12 cellular contexts compared by ENCODE assay signal in genomic region chr4:128858875-128859696, GRCh38. TPM values are rescaled to one million over a fixed set of nuclear protein-coding genes. Genes with fewer than 3 reads are reported as not detected.
DNase-seq lines count a peak whose midpoint lies in the region; ATAC-seq and TF ChIP-seq lines count a peak whose summit lies in the region.
"Had no signal": no experiment of that assay in that cellular context is flagged by ENCODE, and none has a peak within 500 bp of the region (broad histone marks: within the 10 kb centered on the region; RNA-seq: fewer than 3 reads in every experiment).

No MANE protein-coding gene starts in this region.

- peaks cover 8% of the 10 kb centered on the region for H3K79me2 ChIP-seq in OCI-LY3 (ENCODE audit: low read length)
- H3K79me2 ChIP-seq: parathyroid adenoma had no signal

- no peaks in the 10 kb centered on the region for H3K27me3 ChIP-seq in CD4-positive, alpha-beta memory T cell (ENCODE audit: insufficient read depth, low read length)
- H3K27me3 ChIP-seq in OCI-LY3 (ENCODE audit: low read depth, low read length) = no peaks in the 10 kb centered on the region
- H3K27me3 ChIP-seq: colonic mucosa had no signal

- peak overlapping the region; percentile 12; the same call in 1 of the 2 replicates for H3K4me2 ChIP-seq in OCI-LY3 (ENCODE audit: low read length)

- H3K9me3 ChIP-seq in CD4-positive, alpha-beta memory T cell (ENCODE audit: control insufficient read depth in 1 of 2, low read length in 2 of 2) = no peaks in the 10 kb centered on the region
- H3K9me3 ChIP-seq in OCI-LY3 (ENCODE audit: insufficient read depth, low read length) = no peaks in the 10 kb centered on the region
- H3K9me3 ChIP-seq: colonic mucosa had no signal

- peaks cover 35% of the 10 kb centered on the region for H3K36me3 ChIP-seq in CD4-positive, alpha-beta memory T cell (ENCODE audit: insufficient read depth, low read length)
- peaks cover 65% of the 10 kb centered on the region for H3K36me3 ChIP-seq in OCI-LY3 (replicated peaks; ENCODE audit: low read depth, low read length)
- H3K36me3 ChIP-seq: colonic mucosa had no signal

- H3K27me3 Mint-ChIP-seq in CD4-positive, alpha-beta memory T cell = no peaks in the 10 kb centered on the region
- no peaks in the 10 kb centered on the region for H3K27me3 Mint-ChIP-seq in osteocyte (ENCODE audit: unreplicated experiment)
- H3K27me3 Mint-ChIP-seq in activated T-helper 2 cell treated with anti-CD3 and anti-CD28 coated beads, Interferon-gamma antibody, Interleukin-2, Interleukin-4, amounts not matched to agents 10 μg/mL and 5 μg/mL and 100 μg/mL, durations not matched to agents 14 hours and 24 hours and 36 hours (ENCODE audit: low read depth) = no peaks in the 10 kb centered on the region

- CTCF ChIA-PET in CD4-positive, alpha-beta memory T cell (lab: Charles Lee; ENCODE audit: partially characterized antibody) = no interaction called here

- intact Hi-C loops in CD4-positive, alpha-beta memory T cell (cut with micrococcal nuclease) = no loop called here
- intact Hi-C loops in activated T-helper 2 cell treated with anti-CD3 and anti-CD28 coated beads, Interferon-gamma antibody, Interleukin-2, Interleukin-4, amounts not matched to agents 10 μg/mL and 5 μg/mL and 100 μg/mL, durations not matched to agents 14 hours and 24 hours and 36 hours (cut with micrococcal nuclease) = no loop called here

- peaks cover 39% of the 10 kb centered on the region for H3K4me1 ChIP-seq in CD4-positive, alpha-beta memory T cell (ENCODE audit: insufficient read depth, low read length)
- H3K4me1 ChIP-seq in OCI-LY3 (ENCODE audit: low read length) = peaks cover 50% of the 10 kb centered on the region
- H3K4me1 ChIP-seq: colonic mucosa, parathyroid adenoma had no signal

- ATAC-seq in GM21576 (IDR thresholded peaks at IDR 0.05; ENCODE audit: unreplicated experiment) = no peak

- H3K27ac Mint-ChIP-seq in CD4-positive, alpha-beta memory T cell = peak overlapping the region in 5 of 7 donors; percentile 11 to 85 (median 67)
- no peak overlapping the region for H3K27ac Mint-ChIP-seq in osteocyte (ENCODE audit: unreplicated experiment)
- H3K27ac Mint-ChIP-seq in activated T-helper 2 cell treated with anti-CD3 and anti-CD28 coated beads, Interferon-gamma antibody, Interleukin-2, Interleukin-4, amounts not matched to agents 10 μg/mL and 5 μg/mL and 100 μg/mL, durations not matched to agents 14 hours and 24 hours and 36 hours = no peak overlapping the region

- DNase-seq in CD4-positive, alpha-beta memory T cell = no peak
- peak; percentile 36 for DNase-seq in fibroblast of gingiva (ENCODE audit: low read depth)
- DNase-seq in non-pigmented ciliary epithelial cell (ENCODE audit: low read depth) = peak; percentile 34
- DNase-seq in osteocyte (ENCODE audit: extremely low spot score, unreplicated experiment) = no peak
- no peak for DNase-seq in NK-92 treated with Interleukin-12 subunit alpha and Interleukin-12 subunit beta, amount 100 ng/mL, for 24 hours (lab: John Stamatoyannopoulos, UW)
- no peak for DNase-seq in activated T-helper 2 cell treated with anti-CD3 and anti-CD28 coated beads, Interferon-gamma antibody, Interleukin-2, Interleukin-4, amounts not matched to agents 10 μg/mL and 5 μg/mL and 100 μg/mL, durations not matched to agents 14 hours and 24 hours and 36 hours (ENCODE audit: low spot score)
- DNase-seq: colonic mucosa, DND-41, NCI-H2081 treated with DMSO at 0.1 percent for 48 hours had no signal

- no peak overlapping the region for H3K27ac ChIP-seq in CD4-positive, alpha-beta memory T cell (ENCODE audit: low read depth, low read length)
- H3K27ac ChIP-seq in OCI-LY3 (ENCODE audit: low read length) = 0 out of 2 replicates have a peak overlapping the region, but pooled peaks have one; percentile 17
- H3K27ac ChIP-seq: parathyroid adenoma had no signal

- H3K4me3 ChIP-seq in CD4-positive, alpha-beta memory T cell (ENCODE audit: low read length in 2 of 2) = no peak overlapping the region
- H3K4me3 ChIP-seq in OCI-LY3 (ENCODE audit: low read length) = no peak overlapping the region
- H3K4me3 ChIP-seq: colonic mucosa had no signal

- POLR2A ChIA-PET in CD4-positive, alpha-beta memory T cell (lab: Charles Lee; ENCODE audit: partially characterized antibody) = no interaction called here

- H2AFZ ChIP-seq in OCI-LY3 (ENCODE audit: low read depth, low read length) = no peak overlapping the region
- H2AFZ ChIP-seq: parathyroid adenoma had no signal

- H3K9ac ChIP-seq in OCI-LY3 (ENCODE audit: low read length) = no peak overlapping the region
- H3K9ac ChIP-seq: parathyroid adenoma had no signal

- peaks cover 64 to 85% of the 10 kb centered on the region in 2 donors for H3K36me3 Mint-ChIP-seq in CD4-positive, alpha-beta memory T cell
- H3K36me3 Mint-ChIP-seq in osteocyte (ENCODE audit: unreplicated experiment) = peaks cover 30% of the 10 kb centered on the region
- H3K36me3 Mint-ChIP-seq in activated T-helper 2 cell treated with anti-CD3 and anti-CD28 coated beads, Interferon-gamma antibody, Interleukin-2, Interleukin-4, amounts not matched to agents 10 μg/mL and 5 μg/mL and 100 μg/mL, durations not matched to agents 14 hours and 24 hours and 36 hours (ENCODE audit: low read depth) = peaks cover 86% of the 10 kb centered on the region

- TF ChIP-seq CTCF in OCI-LY3 (IDR thresholded peaks at IDR 0.05; ENCODE audit: low read depth, low read length) (no peak), osteocyte (IDR thresholded peaks at IDR 0.05) (no peak)

- H3K9me3 Mint-ChIP-seq in CD4-positive, alpha-beta memory T cell = peaks cover 0 to 2% (median 0%) of the 10 kb centered on the region in 8 donors
- H3K9me3 Mint-ChIP-seq in osteocyte (ENCODE audit: unreplicated experiment) = no peaks in the 10 kb centered on the region
- H3K9me3 Mint-ChIP-seq in activated T-helper 2 cell treated with anti-CD3 and anti-CD28 coated beads, Interferon-gamma antibody, Interleukin-2, Interleukin-4, amounts not matched to agents 10 μg/mL and 5 μg/mL and 100 μg/mL, durations not matched to agents 14 hours and 24 hours and 36 hours = no peaks in the 10 kb centered on the region

- 0 out of 2 replicates have a peak, but pooled peaks cover 5% of the 10 kb centered on the region for H4K20me1 ChIP-seq in OCI-LY3 (ENCODE audit: insufficient read depth, low read length)

- peak overlapping the region in 1 of 8 donors; percentile 50 for H3K4me3 Mint-ChIP-seq in CD4-positive, alpha-beta memory T cell
- no peak overlapping the region for H3K4me3 Mint-ChIP-seq in osteocyte (ENCODE audit: unreplicated experiment)
- no peak overlapping the region for H3K4me3 Mint-ChIP-seq in activated T-helper 2 cell treated with anti-CD3 and anti-CD28 coated beads, Interferon-gamma antibody, Interleukin-2, Interleukin-4, amounts not matched to agents 10 μg/mL and 5 μg/mL and 100 μg/mL, durations not matched to agents 14 hours and 24 hours and 36 hours (ENCODE audit: low read depth)

- H3K4me1 Mint-ChIP-seq in CD4-positive, alpha-beta memory T cell = peaks cover 39 to 60% (median 50%) of the 10 kb centered on the region in 4 donors
- peaks cover 28% of the 10 kb centered on the region for H3K4me1 Mint-ChIP-seq in osteocyte (ENCODE audit: unreplicated experiment)
- peaks cover 54% of the 10 kb centered on the region for H3K4me1 Mint-ChIP-seq in activated T-helper 2 cell treated with anti-CD3 and anti-CD28 coated beads, Interferon-gamma antibody, Interleukin-2, Interleukin-4, amounts not matched to agents 10 μg/mL and 5 μg/mL and 100 μg/mL, durations not matched to agents 14 hours and 24 hours and 36 hours (ENCODE audit: low read depth)

RNA-seq across cellular contexts. Expression of gene JADE1, which starts 49.6 kb away (rescaled TPM):
- 10 to 100 TPM; 65.6 to 67.3 TPM for total RNA-seq in CD4-positive, alpha-beta memory T cell
- 10 to 100 TPM; 44.9 to 54.2 TPM for polyA plus RNA-seq in CD4-positive, alpha-beta memory T cell
- 19.7 and 20.4 TPM in 2 replicates for total RNA-seq in osteocyte
- 33.6 and 37.8 TPM in 2 replicates for total RNA-seq in activated T-helper 2 cell treated with anti-CD3 and anti-CD28 coated beads, Interferon-gamma antibody, Interleukin-2, Interleukin-4, amounts not matched to agents 10 μg/mL and 5 μg/mL and 100 μg/mL, durations not matched to agents 14 hours and 24 hours and 36 hours

Comparison
In these comparisons a context has a peak if more than half of its experiments do, and no peak if none do; other contexts are left out.
1. DNase-seq: peak in fibroblast of gingiva (single experiment) and non-pigmented ciliary epithelial cell (single experiment); none in CD4-positive, alpha-beta memory T cell (0 of 5), osteocyte (single experiment), NK-92 treated with Interleukin-12 subunit alpha and Interleukin-12 subunit beta, amount 100 ng/mL, for 24 hours (single experiment) and activated T-helper 2 cell treated with anti-CD3 and anti-CD28 coated beads, Interferon-gamma antibody, Interleukin-2, Interleukin-4, amounts not matched to agents 10 μg/mL and 5 μg/mL and 100 μg/mL, durations not matched to agents 14 hours and 24 hours and 36 hours (single experiment).
2. H3K27ac Mint-ChIP-seq: peak in CD4-positive, alpha-beta memory T cell (5 of 7); none in osteocyte (single experiment) and activated T-helper 2 cell treated with anti-CD3 and anti-CD28 coated beads, Interferon-gamma antibody, Interleukin-2, Interleukin-4, amounts not matched to agents 10 μg/mL and 5 μg/mL and 100 μg/mL, durations not matched to agents 14 hours and 24 hours and 36 hours (single experiment).